Comparison of ENCODE assay signal across 9 cellular contexts in genomic region chr3:152197937-152198336, GRCh38.
A peak's percentile ranks its signal among the peaks of the same experiment; 100 is the strongest.
DNase-seq lines count a peak whose midpoint lies in the region; ATAC-seq and TF ChIP-seq lines count a peak whose summit lies in the region.
"Had no signal": no experiment of that assay in that cellular context is flagged by ENCODE, and none has a peak within 500 bp of the region (broad histone marks: within the 10 kb centered on the region; RNA-seq: fewer than 3 reads in every experiment).

No MANE protein-coding gene starts in this region.

- peak overlapping the region; percentile 58 to 84 (median 78) for H3K27ac ChIP-seq in gastrocnemius medialis

- intact Hi-C loops in gastrocnemius medialis (cut with DNase I; ENCODE audit: low total_unique reads), result loop anchor here (5.0 kb wide), 1 partner anchor 34 kb away; no protein-coding TSS in a partner anchor

- no peak for TF ChIP-seq POLR2A in gastrocnemius medialis (IDR thresholded peaks at IDR 0.05)

- H3K9me3 ChIP-seq in gastrocnemius medialis, result no peaks in the 10 kb centered on the region

- no peaks in the 10 kb centered on the region for H3K27me3 Mint-ChIP-seq in activated T-helper 17 cell treated with anti-CD3 and anti-CD28 coated beads, Interleukin-2, amount 50 U/mL, for 72 hours

- peaks cover 39% of the 10 kb centered on the region for H3K4me1 Mint-ChIP-seq in activated T-helper 17 cell treated with anti-CD3 and anti-CD28 coated beads, Interleukin-2, amount 50 U/mL, for 72 hours

- H3K4me1 ChIP-seq in gastrocnemius medialis, result peaks cover 44 to 47% of the 10 kb centered on the region in 2 donors

- peaks cover 10% of the 10 kb centered on the region for H3K36me3 Mint-ChIP-seq in activated T-helper 17 cell treated with anti-CD3 and anti-CD28 coated beads, Interleukin-2, amount 50 U/mL, for 72 hours (ENCODE audit: low read depth)

- no peaks in the 10 kb centered on the region for H3K27me3 ChIP-seq in gastrocnemius medialis

- peak overlapping the region; percentile 99 for H3K27ac Mint-ChIP-seq in activated T-helper 17 cell treated with anti-CD3 and anti-CD28 coated beads, Interleukin-2, amount 50 U/mL, for 72 hours

- no peak for TF ChIP-seq CTCF in gastrocnemius medialis (IDR thresholded peaks at IDR 0.05 in 4 of 5, conservative IDR thresholded peaks at IDR 0.05 in 1 of 5)

- peak overlapping the region in 1 of 4 donors; percentile 37 for H3K4me3 ChIP-seq in gastrocnemius medialis

- peak overlapping the region; percentile 87 for H3K4me3 Mint-ChIP-seq in activated T-helper 17 cell treated with anti-CD3 and anti-CD28 coated beads, Interleukin-2, amount 50 U/mL, for 72 hours

- in situ Hi-C loops in gastrocnemius medialis (cut with MboI; ENCODE audit: low sequenced_read_pairs in 4 of 4), result loop anchor here in 1 of 4 donors (25.0 kb wide), 1 partner anchor 264 kb away; no protein-coding TSS in a partner anchor

- no peak for DNase-seq in gastrocnemius medialis
- no peak for DNase-seq in cerebellar nuclear complex (lab: John Stamatoyannopoulos, UW)
- no peak for DNase-seq in HPDE6-E6E7 (ENCODE audit: extremely low spot score)
- DNase-seq in anterior cingulate cortex (lab: John Stamatoyannopoulos, UW), result no peak
- no peak for DNase-seq in nucleus accumbens (lab: John Stamatoyannopoulos, UW)
- DNase-seq: SHP77 had no signal

- H3K36me3 ChIP-seq in gastrocnemius medialis, result no peaks in the 10 kb centered on the region

- H3K9me3 Mint-ChIP-seq in activated T-helper 17 cell treated with anti-CD3 and anti-CD28 coated beads, Interleukin-2, amount 50 U/mL, for 72 hours, result no peaks in the 10 kb centered on the region

- peak; percentile 35 for ATAC-seq in GM18517 (IDR thresholded peaks at IDR 0.05; ENCODE audit: unreplicated experiment)
- peak; percentile 34 for ATAC-seq in HG02759 (IDR thresholded peaks at IDR 0.05; ENCODE audit: unreplicated experiment)
- peak; percentile 38 for ATAC-seq in activated T-helper 17 cell treated with anti-CD3 and anti-CD28 coated beads, Interleukin-2, amount 50 U/mL, for 72 hours (replicated peaks)
- ATAC-seq in gastrocnemius medialis, result no peak

Comparison
In these comparisons a context has a peak if more than half of its experiments do, and no peak if none do; other contexts are left out.
1. ATAC-seq: peak in GM18517 (single experiment), HG02759 (single experiment) and activated T-helper 17 cell treated with anti-CD3 and anti-CD28 coated beads, Interleukin-2, amount 50 U/mL, for 72 hours (single experiment); none in gastrocnemius medialis (0 of 2).